In genomic region chr2:172101707-172102158, GRCh38 we compare ENCODE assay signal across 8 cellular contexts. TPM values are rescaled to one million over a fixed set of nuclear protein-coding genes. Genes with fewer than 3 reads are reported as not detected.
A peak's percentile ranks its signal among the peaks of the same experiment; 100 is the strongest.
DNase-seq lines count a peak whose midpoint lies in the region; ATAC-seq, FAIRE-seq and TF ChIP-seq lines count a peak whose summit lies in the region.

No MANE protein-coding gene starts in this region.

- H3K4me1 ChIP-seq in OCI-LY3 (ENCODE audit: low read length), result peaks cover 15% of the 10 kb centered on the region
- peaks cover 23 to 49% of the 10 kb centered on the region in 2 donors for H3K4me1 ChIP-seq in gastrocnemius medialis

- no peak overlapping the region for H3K27ac ChIP-seq in OCI-LY3 (ENCODE audit: low read length)
- H3K27ac ChIP-seq in gastrocnemius medialis, result no peak overlapping the region

- H3K9me3 Mint-ChIP-seq in activated naive CD4-positive, alpha-beta T cell treated with anti-CD3 and anti-CD28 coated beads for 36 hours, result no peaks in the 10 kb centered on the region

- no peak for TF ChIP-seq POLR2A in gastrocnemius medialis (IDR thresholded peaks at IDR 0.05)
- TF ChIP-seq POLR2A in GM12891 (IDR thresholded peaks at IDR 0.05; ENCODE audit: low read depth, low read length), result no peak

- intact Hi-C loops in activated naive CD4-positive, alpha-beta T cell treated with anti-CD3 and anti-CD28 coated beads for 36 hours (cut with micrococcal nuclease), result loop anchor here (1.0 to 10.0 kb wide), 13 partner anchors 16 to 1173 kb away; partner anchors contain the start of genes DLX1, DYNC1I2, GORASP2 and HAT1
- intact Hi-C loops in gastrocnemius medialis (cut with DNase I; ENCODE audit: low total_unique reads), result loop anchor here (2.0 to 10.0 kb wide), 4 partner anchors 17 to 414 kb away; partner anchors contain the start of genes DLX1 and DYNC1I2

- H3K9ac ChIP-seq in OCI-LY3 (ENCODE audit: low read length), result peak overlapping the region; percentile 13; the same call in 1 of the 2 replicates

- TF ChIP-seq CTCF in OCI-LY3 (IDR thresholded peaks at IDR 0.05; ENCODE audit: low read depth, low read length) (no peak), gastrocnemius medialis (IDR thresholded peaks at IDR 0.05 in 4 of 5, conservative IDR thresholded peaks at IDR 0.05 in 1 of 5) (no peak)

- H3K4me3 ChIP-seq in OCI-LY3 (ENCODE audit: low read length), result peak overlapping the region; percentile 80
- H3K4me3 ChIP-seq in gastrocnemius medialis, result peak overlapping the region; percentile 45 to 68 (median 52)

- peak overlapping the region; percentile 24 for H3K27ac Mint-ChIP-seq in activated naive CD4-positive, alpha-beta T cell treated with anti-CD3 and anti-CD28 coated beads for 36 hours

- CTCF ChIA-PET in activated naive CD4-positive, alpha-beta T cell treated with anti-CD3 and anti-CD28 coated beads for 36 hours (lab: Charles Lee), result interaction anchor here (0.7 to 3.2 kb wide), 9 partner anchors 10 to 397 kb away, joined by 3 to 21 read pairs (median 4); partner anchors contain the start of gene DLX1

- peak overlapping the region; percentile 98 for H3K4me2 ChIP-seq in OCI-LY3 (ENCODE audit: low read length)

- no peak overlapping the region; the same call in 1 of the 2 replicates for H2AFZ ChIP-seq in OCI-LY3 (ENCODE audit: low read depth, low read length)

- H3K36me3 Mint-ChIP-seq in activated naive CD4-positive, alpha-beta T cell treated with anti-CD3 and anti-CD28 coated beads for 36 hours (ENCODE audit: low read depth), result no peaks in the 10 kb centered on the region

- H3K36me3 ChIP-seq in OCI-LY3 (replicated peaks; ENCODE audit: low read depth, low read length), result no peaks in the 10 kb centered on the region
- H3K36me3 ChIP-seq in gastrocnemius medialis, result no peaks in the 10 kb centered on the region

- in situ Hi-C loops in gastrocnemius medialis (cut with MboI; ENCODE audit: low sequenced_read_pairs in 4 of 4), result loop anchor here (10.0 to 25.0 kb wide), 5 partner anchors 289 to 514 kb away; no protein-coding TSS in a partner anchor

- ATAC-seq in gastrocnemius medialis (no peak), GM19463 (IDR thresholded peaks at IDR 0.05; ENCODE audit: unreplicated experiment) (no peak)

- DNase-seq in activated naive CD4-positive, alpha-beta T cell treated with anti-CD3 and anti-CD28 coated beads for 36 hours, result no peak
- no peak for DNase-seq in activated naive CD4-positive, alpha-beta T cell (lab: John Stamatoyannopoulos, UW)
- DNase-seq in epidermal melanocyte (ENCODE audit: insufficient read length, low spot score) (peak; percentile 12), gastrocnemius medialis (no peak), C1 segment of cervical spinal cord (lab: John Stamatoyannopoulos, UW) (no peak), GM12891 (ENCODE audit: insufficient read length, low spot score) (no peak)

- H3K9me3 ChIP-seq in OCI-LY3 (ENCODE audit: insufficient read depth, low read length) (no peaks in the 10 kb centered on the region), gastrocnemius medialis (no peaks in the 10 kb centered on the region)

- H3K79me2 ChIP-seq in OCI-LY3 (ENCODE audit: low read length), result no peaks in the 10 kb centered on the region

- H3K4me1 Mint-ChIP-seq in activated naive CD4-positive, alpha-beta T cell treated with anti-CD3 and anti-CD28 coated beads for 36 hours (ENCODE audit: low read depth), result peaks cover 54% of the 10 kb centered on the region

- no peak for FAIRE-seq in GM12891 (lab: Jason Lieb, UNC)

- H3K27me3 Mint-ChIP-seq in activated naive CD4-positive, alpha-beta T cell treated with anti-CD3 and anti-CD28 coated beads for 36 hours (ENCODE audit: low read depth), result peaks cover 74% of the 10 kb centered on the region

- peak overlapping the region; percentile 76 for H3K4me3 Mint-ChIP-seq in activated naive CD4-positive, alpha-beta T cell treated with anti-CD3 and anti-CD28 coated beads for 36 hours

- H4K20me1 ChIP-seq in OCI-LY3 (ENCODE audit: insufficient read depth, low read length), result no peaks in the 10 kb centered on the region

- no peaks in the 10 kb centered on the region for H3K27me3 ChIP-seq in OCI-LY3 (ENCODE audit: low read depth, low read length)
- peaks cover 99 to 100% (median 100%) of the 10 kb centered on the region in 3 donors for H3K27me3 ChIP-seq in gastrocnemius medialis

TF ChIP-seq in GM12891, 5 proteins besides CTCF, POLR2A, EP300 and RAD21:
- TF ChIP-seq POLR2AphosphoS5 (IDR thresholded peaks at IDR 0.05; ENCODE audit: low read depth, low read length) (no peak), PAX5 (IDR thresholded peaks at IDR 0.05; ENCODE audit: insufficient read depth, low read length, severe bottlenecking) (no peak), POU2F2 (IDR thresholded peaks at IDR 0.05; ENCODE audit: low read depth, low read length) (no peak), SPI1 (IDR thresholded peaks at IDR 0.05; ENCODE audit: low read depth, low read length) (no peak), TAF1 (IDR thresholded peaks at IDR 0.05; ENCODE audit: low read depth, low read length) (no peak)

RNA-seq across cellular contexts. Expression of gene DLX2, which starts 1.0 kb away (rescaled TPM):
- not detected for total RNA-seq in activated naive CD4-positive, alpha-beta T cell treated with anti-CD3 and anti-CD28 coated beads for 36 hours
- not detected for total RNA-seq in gastrocnemius medialis
- polyA plus RNA-seq in GM12891 (2012; ENCODE audit: low read depth, missing spikeins), result 0.17 TPM

RNA-seq across cellular contexts. Expression of gene DLX1, which starts 16.4 kb away (rescaled TPM):
- total RNA-seq in activated naive CD4-positive, alpha-beta T cell treated with anti-CD3 and anti-CD28 coated beads for 36 hours, result not detected
- under 1 TPM in 1 of 4 donors, not detected in 3; 0.16 TPM for total RNA-seq in gastrocnemius medialis
- polyA plus RNA-seq in GM12891 (2012; ENCODE audit: low read depth, missing spikeins), result 0.18 TPM
